ENCODE assay signal across 8 cellular contexts in the genomic region with DNA sequence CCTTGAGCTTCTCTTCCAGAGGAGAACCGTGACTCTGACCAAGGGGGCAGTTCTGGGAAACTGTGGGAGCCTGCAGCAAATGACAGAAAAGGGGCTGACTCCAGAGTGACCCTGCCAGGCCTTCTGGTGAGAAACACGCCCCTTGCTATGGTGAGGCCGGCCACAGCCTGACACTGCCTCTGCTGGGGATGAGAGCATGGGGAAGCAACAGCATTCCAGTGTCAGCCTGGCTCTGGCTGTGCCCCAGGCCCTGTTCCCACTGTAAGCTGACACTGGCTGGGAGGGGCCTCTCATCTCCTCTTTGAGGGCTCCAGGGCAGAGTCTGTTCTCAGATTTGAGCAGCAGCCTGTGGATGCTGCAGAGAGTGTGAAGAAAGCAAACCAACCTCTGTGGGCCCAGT.
DNase-seq lines count a peak whose midpoint lies in the region; ATAC-seq and TF ChIP-seq lines count a peak whose summit lies in the region.

No MANE protein-coding gene starts in this region.

- peaks cover 10% of the 10 kb centered on the region for H3K4me1 Mint-ChIP-seq in endodermal cell

- H3K4me3 Mint-ChIP-seq in endodermal cell: no peak overlapping the region

- peaks cover 4% of the 10 kb centered on the region for H3K4me1 ChIP-seq in endodermal cell (ENCODE audit: control insufficient read depth, insufficient read depth, low read length)
- H3K4me1 ChIP-seq in liver (ENCODE audit: control insufficient read depth in 4 of 4, insufficient read depth in 4 of 4, low read length in 3 of 4): peaks cover 0 to 10% (median 8%) of the 10 kb centered on the region in 4 donors

- peak; percentile 50 for TF ChIP-seq CTCF in endodermal cell (conservative IDR thresholded peaks at IDR 0.05)
- TF ChIP-seq CTCF in liver (IDR thresholded peaks at IDR 0.05; ENCODE audit: low read depth, low read length, missing input control): no peak

- H3K27ac Mint-ChIP-seq in endodermal cell: peak overlapping the region; percentile 58

- no peaks in the 10 kb centered on the region for H3K9me3 Mint-ChIP-seq in endodermal cell

- no peaks in the 10 kb centered on the region for H3K36me3 Mint-ChIP-seq in endodermal cell (ENCODE audit: low read depth)

- H3K27me3 ChIP-seq in endodermal cell (ENCODE audit: control insufficient read depth, insufficient read depth, low read length, poor library complexity, severe bottlenecking) (no peaks in the 10 kb centered on the region), liver (ENCODE audit: control insufficient read depth in 4 of 4, insufficient read depth in 4 of 4, low read length in 3 of 4) (no peaks in the 10 kb centered on the region)

- ATAC-seq in HG02885 (IDR thresholded peaks at IDR 0.05; ENCODE audit: poor library complexity, unreplicated experiment) (no peak), GM21515 (IDR thresholded peaks at IDR 0.05; ENCODE audit: unreplicated experiment) (no peak), GM21717 (IDR thresholded peaks at IDR 0.05; ENCODE audit: unreplicated experiment) (no peak)

- DNase-seq in NCI-H748 (lab: John Stamatoyannopoulos, UW; ENCODE audit: unreplicated experiment) (peak; percentile 18), NCI-H748 treated with DMSO at 0.1 percent for 48 hours (lab: John Stamatoyannopoulos, UW) (no peak), endodermal cell (peak; percentile 96), ureter (ENCODE audit: low spot score) (peak; percentile 81)

- H3K27ac ChIP-seq in endodermal cell (ENCODE audit: low read depth, low read length) (no peak overlapping the region), liver (ENCODE audit: low read depth in 1 of 2, low read length in 2 of 2) (no peak overlapping the region)

- 33% methylated on average over 3 of the region's 3 CpGs; no CpG with 5 or more reads in 1 of the 2 experiments for WGBS in endodermal cell (ENCODE audit: insufficient coverage in 1 of 2, insufficient read length in 1 of 2), 2 experiments
- 77% methylated on average over 3 of the region's 3 CpGs for WGBS in liver

- H3K36me3 ChIP-seq in endodermal cell (ENCODE audit: control insufficient read depth, insufficient read depth, low read length) (no peaks in the 10 kb centered on the region), liver (ENCODE audit: control insufficient read depth in 4 of 4, insufficient read depth in 3 of 4, low read depth in 1 of 4, low read length in 3 of 4) (no peaks in the 10 kb centered on the region)

- H3K9ac ChIP-seq in endodermal cell (ENCODE audit: extremely low read depth, low read length, poor library complexity, severe bottlenecking): no peak overlapping the region
- no peak overlapping the region for H3K9ac ChIP-seq in liver (ENCODE audit: low read depth in 1 of 2, low read length in 2 of 2)

- H3K9me3 ChIP-seq in endodermal cell (ENCODE audit: control insufficient read depth, low read length) (no peaks in the 10 kb centered on the region), liver (ENCODE audit: control insufficient read depth in 4 of 4, low read length in 3 of 4) (no peaks in the 10 kb centered on the region)

- H3K4me3 ChIP-seq in endodermal cell (ENCODE audit: low read length) (no peak overlapping the region), liver (ENCODE audit: low read depth in 1 of 3, low read length in 3 of 3) (no peak overlapping the region)

- H3K27me3 Mint-ChIP-seq in endodermal cell (ENCODE audit: insufficient read depth): peaks cover 3% of the 10 kb centered on the region

- TF ChIP-seq RAD21 in liver (IDR thresholded peaks at IDR 0.05): peak in 1 of 2 donors; percentile 15

TF ChIP-seq in liver, 16 proteins besides CTCF, POLR2A, EP300 and RAD21:
- no peak for TF ChIP-seq HNF4A (conservative IDR thresholded peaks at IDR 0.05)
- TF ChIP-seq HNF4G (IDR thresholded peaks at IDR 0.05): no peak
- TF ChIP-seq FOXA1 (IDR thresholded peaks at IDR 0.05): no peak
- TF ChIP-seq SP1 (IDR thresholded peaks at IDR 0.05): peak; percentile 35
- TF ChIP-seq, protein P1, sequence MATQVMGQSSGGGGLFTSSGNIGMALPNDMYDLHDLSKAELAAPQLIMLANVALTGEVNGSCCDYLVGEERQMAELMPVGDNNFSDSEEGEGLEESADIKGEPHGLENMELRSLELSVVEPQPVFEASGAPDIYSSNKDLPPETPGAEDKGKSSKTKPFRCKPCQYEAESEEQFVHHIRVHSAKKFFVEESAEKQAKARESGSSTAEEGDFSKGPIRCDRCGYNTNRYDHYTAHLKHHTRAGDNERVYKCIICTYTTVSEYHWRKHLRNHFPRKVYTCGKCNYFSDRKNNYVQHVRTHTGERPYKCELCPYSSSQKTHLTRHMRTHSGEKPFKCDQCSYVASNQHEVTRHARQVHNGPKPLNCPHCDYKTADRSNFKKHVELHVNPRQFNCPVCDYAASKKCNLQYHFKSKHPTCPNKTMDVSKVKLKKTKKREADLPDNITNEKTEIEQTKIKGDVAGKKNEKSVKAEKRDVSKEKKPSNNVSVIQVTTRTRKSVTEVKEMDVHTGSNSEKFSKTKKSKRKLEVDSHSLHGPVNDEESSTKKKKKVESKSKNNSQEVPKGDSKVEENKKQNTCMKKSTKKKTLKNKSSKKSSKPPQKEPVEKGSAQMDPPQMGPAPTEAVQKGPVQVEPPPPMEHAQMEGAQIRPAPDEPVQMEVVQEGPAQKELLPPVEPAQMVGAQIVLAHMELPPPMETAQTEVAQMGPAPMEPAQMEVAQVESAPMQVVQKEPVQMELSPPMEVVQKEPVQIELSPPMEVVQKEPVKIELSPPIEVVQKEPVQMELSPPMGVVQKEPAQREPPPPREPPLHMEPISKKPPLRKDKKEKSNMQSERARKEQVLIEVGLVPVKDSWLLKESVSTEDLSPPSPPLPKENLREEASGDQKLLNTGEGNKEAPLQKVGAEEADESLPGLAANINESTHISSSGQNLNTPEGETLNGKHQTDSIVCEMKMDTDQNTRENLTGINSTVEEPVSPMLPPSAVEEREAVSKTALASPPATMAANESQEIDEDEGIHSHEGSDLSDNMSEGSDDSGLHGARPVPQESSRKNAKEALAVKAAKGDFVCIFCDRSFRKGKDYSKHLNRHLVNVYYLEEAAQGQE (IDR thresholded peaks at IDR 0.05): no peak
- peak in 1 of 2 donors; percentile 12 for TF ChIP-seq RXRA (IDR thresholded peaks at IDR 0.05)
- no peak for TF ChIP-seq YY1 (IDR thresholded peaks at IDR 0.05)
- TF ChIP-seq, protein P2, sequence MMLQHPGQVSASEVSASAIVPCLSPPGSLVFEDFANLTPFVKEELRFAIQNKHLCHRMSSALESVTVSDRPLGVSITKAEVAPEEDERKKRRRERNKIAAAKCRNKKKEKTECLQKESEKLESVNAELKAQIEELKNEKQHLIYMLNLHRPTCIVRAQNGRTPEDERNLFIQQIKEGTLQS (IDR thresholded peaks at IDR 0.05): no peak
- no peak for TF ChIP-seq GABPA (IDR thresholded peaks at IDR 0.05 in 1 of 2, conservative IDR thresholded peaks at IDR 0.05 in 1 of 2)
TF ChIP-seq in liver: peak in this region for 2.
